9 cellular contexts compared by ENCODE assay signal in the genomic region with DNA sequence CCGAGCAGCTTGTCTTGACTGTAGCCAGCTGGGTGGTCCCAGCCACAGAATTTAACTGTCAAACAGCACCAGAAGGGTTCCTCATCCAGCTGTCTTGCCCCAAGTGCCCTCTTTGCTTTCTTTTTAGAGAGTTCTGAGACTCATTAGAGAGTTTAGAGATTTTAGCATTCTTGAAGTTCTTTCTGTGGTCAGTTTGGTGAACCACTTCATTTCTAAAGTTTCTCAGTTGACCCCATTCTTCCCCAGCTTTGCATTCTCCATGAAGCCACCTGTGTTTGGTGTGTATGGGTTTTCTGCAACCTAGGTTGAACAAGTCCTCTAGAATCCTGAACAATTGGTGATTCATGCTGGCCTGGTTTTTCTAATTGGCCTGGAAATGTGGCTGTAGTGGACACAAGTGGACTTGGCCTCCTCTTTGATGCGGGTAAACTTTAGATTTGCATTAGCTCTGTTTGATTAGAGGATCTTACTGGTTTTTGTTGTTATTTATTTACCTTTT. TPM values are rescaled to one million over a fixed set of nuclear protein-coding genes. Genes with fewer than 3 reads are reported as not detected.
DNase-seq lines count a peak whose midpoint lies in the region; ATAC-seq, FAIRE-seq and TF ChIP-seq lines count a peak whose summit lies in the region.
"Had no signal": no experiment of that assay in that cellular context is flagged by ENCODE, and none has a peak within 500 bp of the region (broad histone marks: within the 10 kb centered on the region; RNA-seq: fewer than 3 reads in every experiment).

No MANE protein-coding gene starts in this region.

- H3K9me3 ChIP-seq in GM12878 (replicated peaks; ENCODE audit: control insufficient read depth, insufficient read depth, low read length): no peaks in the 10 kb centered on the region

- TF ChIP-seq RAD21 in GM12878 (IDR thresholded peaks at IDR 0.05; ENCODE audit: insufficient read depth, low read depth, low read length): no peak

- ATAC-seq in GM19438 (IDR thresholded peaks at IDR 0.05; ENCODE audit: low read depth, unreplicated experiment) (peak; percentile 91), HG03378 (IDR thresholded peaks at IDR 0.05; ENCODE audit: unreplicated experiment) (peak; percentile 85), GM12878 (peak; percentile 88), omental fat pad (ENCODE audit: low FRiP score) (no peak)

- H4K20me1 ChIP-seq in GM12878 (ENCODE audit: control insufficient read depth, insufficient read depth): peaks cover 13% of the 10 kb centered on the region

- TF ChIP-seq EP300 in GM12878 (IDR thresholded peaks at IDR 0.05; ENCODE audit: borderline replicate concordance in 1 of 2, control insufficient read depth in 1 of 2, low read depth in 2 of 2, low read length in 2 of 2): peak; percentile 72 to 86

- H3K27me3 ChIP-seq in GM12878 (replicated peaks in 1 of 2; ENCODE audit: control insufficient read depth in 2 of 2, insufficient read depth in 2 of 2, low read length in 1 of 2): no peaks in the 10 kb centered on the region

- H3K79me2 ChIP-seq in GM12878 (ENCODE audit: control insufficient read depth, insufficient read depth, low read length): peaks cover 8% of the 10 kb centered on the region

- H3K36me3 ChIP-seq in GM12878 (ENCODE audit: control insufficient read depth in 2 of 2, insufficient read depth in 2 of 2, low read length in 1 of 2): no peaks in the 10 kb centered on the region

- H3K9me3 Mint-ChIP-seq in progenitor cell of endocrine pancreas (ENCODE audit: low read depth): no peaks in the 10 kb centered on the region
- no peaks in the 10 kb centered on the region for H3K9me3 Mint-ChIP-seq in activated CD4-positive, alpha-beta T cell treated with anti-CD3 and anti-CD28 coated beads, Interleukin-2, amount 10 ng/mL, durations not matched to agents 24 days and 14 days
- H3K9me3 Mint-ChIP-seq: central memory CD8-positive, alpha-beta T cell had no signal

- peak overlapping the region; percentile 34; the same call in 1 of the 2 replicates for H3K27ac ChIP-seq in GM12878 (ENCODE audit: control insufficient read depth, insufficient read depth)

- no peak overlapping the region for H3K4me3 Mint-ChIP-seq in progenitor cell of endocrine pancreas (ENCODE audit: low read depth)
- no peak overlapping the region for H3K4me3 Mint-ChIP-seq in activated CD4-positive, alpha-beta T cell treated with anti-CD3 and anti-CD28 coated beads, Interleukin-2, amount 10 ng/mL, durations not matched to agents 24 days and 14 days
- H3K4me3 Mint-ChIP-seq: central memory CD8-positive, alpha-beta T cell had no signal

- intact Hi-C loops in GM12878 (cut with micrococcal nuclease; ENCODE audit: unreplicated experiment): loop anchor here (5.0 kb wide), 1 partner anchor 70 kb away; no protein-coding TSS in a partner anchor
- intact Hi-C loops in activated CD4-positive, alpha-beta T cell treated with anti-CD3 and anti-CD28 coated beads, Interleukin-2, amount 10 ng/mL, durations not matched to agents 24 days and 14 days (cut with micrococcal nuclease): no loop called here

- TF ChIP-seq CTCF in GM12878 (IDR thresholded peaks at IDR 0.05 in 2 of 3, conservative IDR thresholded peaks at IDR 0.05 in 1 of 3; ENCODE audit: control insufficient read depth in 2 of 3, extremely low read depth in 1 of 3, insufficient read depth in 1 of 3, low read depth in 3 of 3, low read length in 3 of 3) (no peak), progenitor cell of endocrine pancreas (IDR thresholded peaks at IDR 0.05; ENCODE audit: unreplicated experiment) (no peak), omental fat pad (IDR thresholded peaks at IDR 0.05) (no peak)

- no peak overlapping the region for H3K9ac ChIP-seq in GM12878 (ENCODE audit: control insufficient read depth, insufficient read depth, low read length)

- SMC1A ChIA-PET in GM12878 (lab: Charles Lee; ENCODE audit: uncharacterized antibody, unreplicated experiment): interaction anchor here (0.6 to 13.2 kb wide), 16 partner anchors 9 to 132 kb away, joined by 3 to 135 read pairs (median 6); a partner anchor contains a TSS

- peak overlapping the region; percentile 45 for H3K27ac Mint-ChIP-seq in progenitor cell of endocrine pancreas
- H3K27ac Mint-ChIP-seq in activated CD4-positive, alpha-beta T cell treated with anti-CD3 and anti-CD28 coated beads, Interleukin-2, amount 10 ng/mL, durations not matched to agents 24 days and 14 days: no peak overlapping the region

- peak; percentile 90 for FAIRE-seq in GM12878 (lab: Jason Lieb, UNC)

- no peaks in the 10 kb centered on the region for H3K36me3 Mint-ChIP-seq in progenitor cell of endocrine pancreas (ENCODE audit: insufficient read depth)
- H3K36me3 Mint-ChIP-seq in activated CD4-positive, alpha-beta T cell treated with anti-CD3 and anti-CD28 coated beads, Interleukin-2, amount 10 ng/mL, durations not matched to agents 24 days and 14 days (ENCODE audit: low read depth): peaks cover 4% of the 10 kb centered on the region

- H3K4me3 ChIP-seq in GM12878: no peak overlapping the region

- DNase-seq in AG08395 (ENCODE audit: low spot score) (peak; percentile 71), GM12878 (ENCODE audit: low read depth, low spot score) (peak; percentile 88), progenitor cell of endocrine pancreas (ENCODE audit: low spot score, unreplicated experiment) (no peak), foreskin melanocyte (no peak), omental fat pad (ENCODE audit: low spot score) (no peak)
- no peak for DNase-seq in activated CD4-positive, alpha-beta T cell treated with anti-CD3 and anti-CD28 coated beads, Interleukin-2, amount 10 ng/mL, durations not matched to agents 24 days and 14 days

- peaks cover 56% of the 10 kb centered on the region for H3K4me1 ChIP-seq in GM12878 (ENCODE audit: control insufficient read depth, insufficient read depth, low read length)

- H3K27me3 Mint-ChIP-seq in progenitor cell of endocrine pancreas: no peaks in the 10 kb centered on the region
- no peaks in the 10 kb centered on the region for H3K27me3 Mint-ChIP-seq in activated CD4-positive, alpha-beta T cell treated with anti-CD3 and anti-CD28 coated beads, Interleukin-2, amount 10 ng/mL, durations not matched to agents 24 days and 14 days
- H3K27me3 Mint-ChIP-seq: central memory CD8-positive, alpha-beta T cell had no signal

- no TSS peak for BruUV-seq in GM12878 (replicated peaks; lab: Mats Ljungman, UMichigan)

- in situ Hi-C loops in GM12878 (cut with MboI): no loop called here

- CTCF ChIA-PET in GM12878 (lab: Yijun Ruan, JAX): interaction anchor here (1.0 to 2.4 kb wide), 14 partner anchors 8 to 189 kb away, joined by 3 to 14 read pairs (median 5); a partner anchor contains a TSS

- WGBS in GM12878 (ENCODE audit: insufficient coverage, insufficient replicate concordance, low lambda C conversion rate, missing lambda C conversion rate): 15% methylated on average over 2 of the region's 2 CpGs

- TF ChIP-seq POLR2A in GM12878 (IDR thresholded peaks at IDR 0.05; ENCODE audit: low read depth, low read length): no peak

- H3K4me2 ChIP-seq in GM12878 (ENCODE audit: control insufficient read depth, insufficient read depth): peak overlapping the region; percentile 84

- RAD21 ChIA-PET in GM12878 (lab: Charles Lee; ENCODE audit: unreplicated experiment): interaction anchor here (0.5 to 4.9 kb wide), 17 partner anchors 11 to 857 kb away, joined by 3 to 37 read pairs (median 7); a partner anchor contains a TSS

- POLR2A ChIA-PET in GM12878 (lab: Charles Lee): interaction anchor here (0.7 to 2.7 kb wide), 6 partner anchors 10 to 71 kb away, joined by 4 to 21 read pairs (median 6); a partner anchor contains a TSS

- H3K4me1 Mint-ChIP-seq in progenitor cell of endocrine pancreas (ENCODE audit: low read depth): peaks cover 24% of the 10 kb centered on the region
- H3K4me1 Mint-ChIP-seq in activated CD4-positive, alpha-beta T cell treated with anti-CD3 and anti-CD28 coated beads, Interleukin-2, amount 10 ng/mL, durations not matched to agents 24 days and 14 days: peaks cover 35% of the 10 kb centered on the region

- H2AFZ ChIP-seq in GM12878 (ENCODE audit: control insufficient read depth, low read depth, low read length): no peak overlapping the region

RNA-seq across cellular contexts. Expression of a gene that starts 33.7 kb away (rescaled TPM):
- 317 and 324 TPM in 2 replicates for total RNA-seq in GM12878 (2013; cell fraction: nucleolus; rRNA removed)
- total RNA-seq in GM12878 (2014; rRNA removed): 41.3 and 44.1 TPM in 2 replicates
- 28.7 and 29.8 TPM in 2 replicates for total RNA-seq in GM12878 (2014; rRNA removed; fragmentation: Illumina TruSeq; extraction: Trizol)
- 51.8 and 58.1 TPM in 2 replicates for total RNA-seq in GM12878 (2021)
- 21.1 TPM for polyA plus RNA-seq in GM12878 (2011; ENCODE audit: low read depth)
- polyA plus RNA-seq in GM12878 (2011; rRNA removed): 29.9 and 40.9 TPM in 2 replicates
- polyA plus RNA-seq in GM12878 (2011; cell fraction: cytosol; rRNA removed): 58.3 and 60.6 TPM in 2 replicates
- polyA plus RNA-seq in GM12878 (2011; cell fraction: nucleus; rRNA removed): 205 and 415 TPM in 2 replicates
- polyA plus RNA-seq in GM12878 (2012): 28.7 and 30.9 TPM in 2 replicates
- polyA plus RNA-seq in GM12878 (2014; fragmentation: Illumina TruSeq; extraction: Trizol): 32.3 and 33.1 TPM in 2 replicates
- 10 to 100 TPM; 13.6 to 15.8 TPM for polyA plus RNA-seq in GM12878 (2014; fragmentation: Nextera tagmentation; extraction: Ambion mirVana)
- polyA plus RNA-seq in GM12878 (2014; rRNA removed): 22.9 and 26.4 TPM in 2 replicates
- polyA plus RNA-seq in GM12878 (2016; fragmentation: Nextera tagmentation; extraction: Ambion mirVana): 10 to 100 TPM; 18.9 to 20.3 TPM
- polyA minus RNA-seq in GM12878 (2011; rRNA and poly(A)+ RNA removed): 153 and 195 TPM in 2 replicates
- 90.3 and 94.3 TPM in 2 replicates for polyA minus RNA-seq in GM12878 (2011; cell fraction: cytosol; rRNA and poly(A)+ RNA removed)
- 105 and 299 TPM in 2 replicates for polyA minus RNA-seq in GM12878 (2011; cell fraction: nucleus; rRNA and poly(A)+ RNA removed)
- total RNA-seq in progenitor cell of endocrine pancreas: 103 and 112 TPM in 2 replicates
- total RNA-seq in activated CD4-positive, alpha-beta T cell treated with anti-CD3 and anti-CD28 coated beads, Interleukin-2, amount 10 ng/mL, durations not matched to agents 24 days and 14 days: 22.8 and 23.9 TPM in 2 replicates
- total RNA-seq in omental fat pad: 100 to 1,000 TPM in 3 of 4 donors, 10 to 100 TPM in 1; 82.5 to 192 (median 145) TPM

Comparison
In these comparisons a context has a peak if more than half of its experiments do, and no peak if none do; other contexts are left out.
1. DNase-seq: peak in AG08395 (single experiment) and GM12878 (single experiment); none in progenitor cell of endocrine pancreas (single experiment), activated CD4-positive, alpha-beta T cell treated with anti-CD3 and anti-CD28 coated beads, Interleukin-2, amount 10 ng/mL, durations not matched to agents 24 days and 14 days (single experiment), foreskin melanocyte (single experiment) and omental fat pad (single experiment).